Comparison of ENCODE assay signal across 1 cellular context in the genomic region with DNA sequence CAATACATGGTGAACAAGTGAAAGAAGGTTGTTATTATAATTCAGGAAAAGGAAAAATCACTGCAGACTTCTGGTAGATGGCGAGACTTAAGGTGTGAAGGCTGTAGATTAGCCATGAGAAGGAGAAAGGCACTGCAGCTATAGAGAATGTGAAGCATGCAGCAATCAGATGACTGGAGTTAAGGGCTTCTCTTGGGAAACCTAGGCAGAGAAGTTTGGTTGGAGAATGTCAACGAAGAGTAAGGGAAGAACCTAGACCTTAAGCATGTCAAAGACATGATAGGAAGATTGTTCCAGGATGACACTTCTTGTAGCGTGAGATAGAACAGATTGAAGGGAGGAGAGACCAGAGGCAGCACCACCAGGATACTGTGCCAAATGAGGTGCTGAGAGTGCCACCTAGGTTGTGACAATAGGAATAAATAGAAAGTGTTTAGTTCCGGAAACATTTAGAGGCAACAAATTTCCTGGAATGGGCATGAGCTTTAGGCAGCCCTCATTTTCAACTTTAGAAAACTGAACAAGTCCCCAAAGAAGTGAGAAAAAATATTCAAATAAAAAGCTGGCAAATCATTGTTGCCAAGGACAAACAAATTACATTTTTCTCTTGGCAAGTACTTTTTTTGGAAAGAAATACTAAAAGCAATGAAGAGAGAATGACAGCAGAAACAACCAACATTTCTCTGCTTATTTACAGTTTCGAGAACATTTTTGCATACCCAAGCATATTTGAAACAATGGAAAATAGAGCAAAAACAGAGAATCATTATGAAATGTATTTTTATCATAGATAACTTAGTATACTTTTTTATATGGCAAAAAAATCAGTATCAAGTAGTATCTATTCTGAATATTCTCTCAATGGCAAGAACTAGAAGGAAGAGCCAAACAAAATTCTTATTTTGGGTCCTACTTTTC.
TF ChIP-seq lines count a peak whose summit lies in the region.

No MANE protein-coding gene starts in this region.

TF ChIP-seq in HEK293, 187 proteins besides CTCF, POLR2A, EP300 and RAD21 (continued from another document):
- TF ChIP-seq PRDM6 (tag by site-specific recombination; IDR thresholded peaks at IDR 0.05): no peak
- TF ChIP-seq ZBTB11 (tag by site-specific recombination; conservative IDR thresholded peaks at IDR 0.05; ENCODE audit: low read depth): no peak
- TF ChIP-seq ZNF266 (tag by site-specific recombination; IDR thresholded peaks at IDR 0.05; ENCODE audit: low read depth): no peak
